ENCODE assay signal across 37 cellular contexts in the genomic region with DNA sequence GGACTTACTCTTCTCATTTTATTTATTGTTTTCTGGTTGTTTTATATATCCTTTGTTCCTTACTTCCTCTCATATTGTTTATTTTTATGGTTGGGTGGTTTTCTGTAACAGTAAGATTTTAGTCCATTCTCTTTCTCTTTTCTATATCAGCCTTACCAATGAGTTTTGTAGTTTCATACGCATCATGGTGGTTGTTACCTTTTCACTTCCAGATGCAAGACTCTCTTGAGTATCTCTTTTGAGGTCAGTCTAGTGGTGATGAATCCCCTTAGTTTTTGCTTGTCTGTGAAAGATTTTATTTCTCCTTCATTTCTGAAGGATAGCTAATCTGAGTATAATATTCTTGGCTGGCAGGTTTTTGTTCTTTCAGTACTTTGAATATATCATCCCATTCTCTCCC.
"Had no signal": no experiment of that assay in that cellular context is flagged by ENCODE, and none has a peak within 500 bp of the region (broad histone marks: within the 10 kb centered on the region; RNA-seq: fewer than 3 reads in every experiment).

No MANE protein-coding gene starts in this region.

- DNase-seq: activated B cell treated with CpG ODN at 0.5 μM for 24 hours; activated CD4-positive, alpha-beta memory T cell treated with anti-CD3 and anti-CD28 coated beads for 36 hours; activated CD4-positive, alpha-beta T cell treated with anti-CD3 and anti-CD28 coated beads for 48 hours; activated CD4-positive, alpha-beta T cell treated with anti-CD3 and anti-CD28 coated beads, Interleukin-2, amount 10 ng/mL, durations not matched to agents 7 days and 5 days; activated CD4-positive, CD25-positive, alpha-beta regulatory T cell treated with anti-CD3 and anti-CD28 coated beads, Interleukin-2, amount 50 U/mL, for 72 hours; activated CD8-positive, alpha-beta memory T cell treated with anti-CD3 and anti-CD28 coated beads, Interleukin-2, amount 50 U/mL, for 4 hours; activated CD8-positive, alpha-beta T cell treated with anti-CD3 and anti-CD28 coated beads for 36 hours; activated effector memory CD4-positive, alpha-beta T cell treated with Interleukin-2 at 50 U/mL for 16 hours; activated gamma-delta T cell; activated naive CD4-positive, alpha-beta T cell treated with anti-CD3 and anti-CD28 coated beads, Interleukin-2, amount 10 ng/mL, durations not matched to agents 7 days and 5 days; activated naive CD4-positive, alpha-beta T cell treated with Interleukin-2 at 50 U/mL for 16 hours; activated naive CD8-positive, alpha-beta T cell treated with anti-CD3 and anti-CD28 coated beads, Interleukin-2, amount 10 ng/mL, durations not matched to agents 7 days and 5 days; activated naive CD8-positive, alpha-beta T cell treated with anti-CD3 and anti-CD28 coated beads, Interleukin-2, amount 50 U/mL, for 24 hours; activated T-cell treated with anti-CD3 and anti-CD28 coated beads for 4 hours; activated T-cell treated with anti-CD3 and anti-CD28 coated beads, Interleukin-2, amount 50 U/mL, for 1 hour; activated T-cell treated with anti-CD3 and anti-CD28 coated beads, Interleukin-2, amount 50 U/mL, for 4 hours; activated T-cell treated with anti-CD3 and anti-CD28 coated beads, Interleukin-2, amount 50 U/mL, for 72 hours; amygdala; anterior cingulate cortex; caudate nucleus; cerebellar nuclear complex; T-helper 1 cell; T-helper 2 cell; T-helper 9 cell had no signal

- H3K4me1 ChIP-seq: ascending aorta had no signal

- H3K36me3 Mint-ChIP-seq: brain had no signal

- H3K4me3 Mint-ChIP-seq: activated B cell treated with CpG ODN at 0.5 μM for 24 hours; activated CD4-positive, alpha-beta memory T cell treated with anti-CD3 and anti-CD28 coated beads for 36 hours; activated CD4-positive, alpha-beta T cell treated with anti-CD3 and anti-CD28 coated beads, Interleukin-2, amount 10 ng/mL, durations not matched to agents 7 days and 5 days; activated CD8-positive, alpha-beta T cell treated with anti-CD3 and anti-CD28 coated beads for 36 hours; activated naive CD4-positive, alpha-beta T cell treated with anti-CD3 and anti-CD28 coated beads, Interleukin-2, amount 10 ng/mL, durations not matched to agents 7 days and 5 days; activated naive CD4-positive, alpha-beta T cell treated with anti-CD3 and anti-CD28 coated beads, Interleukin-2, amount 50 U/mL, for 24 hours; activated naive CD8-positive, alpha-beta T cell; activated naive CD8-positive, alpha-beta T cell treated with anti-CD3 and anti-CD28 coated beads, Interleukin-2, amount 10 ng/mL, durations not matched to agents 7 days and 5 days; activated naive CD8-positive, alpha-beta T cell treated with anti-CD3 and anti-CD28 coated beads, Interleukin-2, amount 50 U/mL, for 24 hours; activated T-cell treated with anti-CD3 and anti-CD28 coated beads, Interleukin-2, amount 50 U/mL, for 4 hours; activated T-cell treated with anti-CD3 and anti-CD28 coated beads, Interleukin-2, amount 50 U/mL, for 72 hours; activated T-helper 1 cell treated with anti-CD3 and anti-CD28 coated beads, Interleukin-12 subunit alpha, Interleukin-12 subunit beta, Interleukin-2, Interleukin-4 antibody, amounts not matched to agents 30 ng/mL and 10 ng/mL and 1 ng/mL, durations not matched to agents 14 hours and 24 hours and 36 hours; brain; central memory CD8-positive, alpha-beta T cell; T-helper 1 cell treated with Interleukin-12 subunit alpha and Interleukin-12 subunit beta and Interleukin-4 antibody, amounts not matched to agents 30 μg/mL and 1 μg/mL, for 36 hours; T-helper 2 cell treated with Interferon-gamma antibody and Interleukin-4, amounts not matched to agents 5 μg/mL and 100 μg/mL, for 36 hours had no signal

- FAIRE-seq: bronchial epithelial cell, TTC549 had no signal

- H3K36me3 ChIP-seq: ascending aorta, cardiac muscle cell had no signal

- H3K4me1 Mint-ChIP-seq: activated B cell treated with CpG ODN at 0.5 μM for 24 hours; activated CD4-positive, alpha-beta T cell treated with anti-CD3 and anti-CD28 coated beads, Interleukin-2, amount 10 ng/mL, durations not matched to agents 7 days and 5 days; activated naive CD4-positive, alpha-beta T cell treated with anti-CD3 and anti-CD28 coated beads, Interleukin-2, amount 10 ng/mL, durations not matched to agents 7 days and 5 days; activated naive CD4-positive, alpha-beta T cell treated with anti-CD3 and anti-CD28 coated beads, Interleukin-2, amount 50 U/mL, for 24 hours; activated naive CD8-positive, alpha-beta T cell treated with anti-CD3 and anti-CD28 coated beads, Interleukin-2, amount 10 ng/mL, durations not matched to agents 7 days and 5 days; activated naive CD8-positive, alpha-beta T cell treated with anti-CD3 and anti-CD28 coated beads, Interleukin-2, amount 50 U/mL, for 24 hours; brain; central memory CD8-positive, alpha-beta T cell had no signal

- H3K4me3 ChIP-seq: ascending aorta, cardiac muscle cell had no signal

- H3K27ac ChIP-seq: ascending aorta, cardiac muscle cell, VCaP had no signal

- H3K27me3 Mint-ChIP-seq: activated naive CD4-positive, alpha-beta T cell treated with anti-CD3 and anti-CD28 coated beads, Interleukin-2, amount 10 ng/mL, durations not matched to agents 7 days and 5 days; activated naive CD8-positive, alpha-beta T cell had no signal

- H3K27ac Mint-ChIP-seq: activated B cell treated with CpG ODN at 0.5 μM for 24 hours; activated CD4-positive, alpha-beta memory T cell treated with anti-CD3 and anti-CD28 coated beads for 36 hours; activated CD4-positive, alpha-beta T cell treated with anti-CD3 and anti-CD28 coated beads, Interleukin-2, amount 10 ng/mL, durations not matched to agents 7 days and 5 days; activated CD8-positive, alpha-beta T cell treated with anti-CD3 and anti-CD28 coated beads for 36 hours; activated naive CD4-positive, alpha-beta T cell treated with anti-CD3 and anti-CD28 coated beads, Interleukin-2, amount 10 ng/mL, durations not matched to agents 7 days and 5 days; activated naive CD4-positive, alpha-beta T cell treated with anti-CD3 and anti-CD28 coated beads, Interleukin-2, amount 50 U/mL, for 24 hours; activated naive CD8-positive, alpha-beta T cell; activated naive CD8-positive, alpha-beta T cell treated with anti-CD3 and anti-CD28 coated beads, Interleukin-2, amount 10 ng/mL, durations not matched to agents 7 days and 5 days; activated naive CD8-positive, alpha-beta T cell treated with anti-CD3 and anti-CD28 coated beads, Interleukin-2, amount 50 U/mL, for 24 hours; activated T-cell treated with anti-CD3 and anti-CD28 coated beads, Interleukin-2, amount 50 U/mL, for 72 hours; activated T-helper 1 cell treated with anti-CD3 and anti-CD28 coated beads, Interleukin-12 subunit alpha, Interleukin-12 subunit beta, Interleukin-2, Interleukin-4 antibody, amounts not matched to agents 30 ng/mL and 10 ng/mL and 1 ng/mL, durations not matched to agents 14 hours and 24 hours and 36 hours; activated T-helper 2 cell treated with anti-CD3 and anti-CD28 coated beads, Interferon-gamma antibody, Interleukin-2, Interleukin-4, amounts not matched to agents 10 μg/mL and 5 μg/mL and 100 μg/mL, durations not matched to agents 14 hours and 24 hours and 36 hours; brain; T-helper 1 cell treated with Interleukin-12 subunit alpha and Interleukin-12 subunit beta and Interleukin-4 antibody, amounts not matched to agents 30 μg/mL and 1 μg/mL, for 36 hours; T-helper 2 cell treated with Interferon-gamma antibody and Interleukin-4, amounts not matched to agents 5 μg/mL and 100 μg/mL, for 36 hours had no signal

- ATAC-seq: activated CD8-positive, alpha-beta T cell treated with anti-CD3 and anti-CD28 coated beads for 36 hours; activated naive CD8-positive, alpha-beta T cell treated with anti-CD3 and anti-CD28 coated beads, Interleukin-2, amount 50 U/mL, for 24 hours; activated T-cell treated with anti-CD3 and anti-CD28 coated beads, Interleukin-2, amount 50 U/mL, for 4 hours; activated T-cell treated with anti-CD3 and anti-CD28 coated beads, Interleukin-2, amount 50 U/mL, for 72 hours had no signal

- H3K27me3 ChIP-seq: ascending aorta, cardiac muscle cell had no signal
